In genomic region chr12:22876262-22876661, GRCh38 we compare ENCODE assay signal across 8 cellular contexts.
"Had no signal": no experiment of that assay in that cellular context is flagged by ENCODE, and none has a peak within 500 bp of the region (broad histone marks: within the 10 kb centered on the region; RNA-seq: fewer than 3 reads in every experiment).

No MANE protein-coding gene starts in this region.

- H3K4me2 ChIP-seq: GM23338 had no signal

- H3K4me1 ChIP-seq: HAP-1 had no signal

- H2AFZ ChIP-seq: GM23248, GM23338 had no signal

- DNase-seq: GM23248, GOT3, H7, H9, HCEC 1CT, HFFc6 had no signal

- H3K9me3 Mint-ChIP-seq: H9 had no signal

- H3K4me3 ChIP-seq: GM23248, GM23338, HAP-1 had no signal

- H3K9me3 ChIP-seq: HAP-1 had no signal

- H3K9ac ChIP-seq: GM23248 had no signal

- H3K36me3 ChIP-seq: HAP-1 had no signal

- H3K27ac ChIP-seq: GM23248 had no signal

- H3K4me1 Mint-ChIP-seq: GM23338 had no signal

- H3K27ac Mint-ChIP-seq: GM23338, H9, HFFc6 had no signal

- H3K4me3 Mint-ChIP-seq: GM23338, H9, HFFc6 had no signal
